1 cellular context compared by ENCODE assay signal in genomic region chr12:10406725-10407124, GRCh38.
TF ChIP-seq lines count a peak whose summit lies in the region.

No MANE protein-coding gene starts in this region.

TF ChIP-seq in H1, 55 proteins besides CTCF, POLR2A, EP300 and RAD21:
- TF ChIP-seq YY1 (IDR thresholded peaks at IDR 0.05; ENCODE audit: low read depth, low read length) = no peak
- no peak for TF ChIP-seq KDM1A (IDR thresholded peaks at IDR 0.05; ENCODE audit: borderline replicate concordance, low read length)
